In the genomic region with DNA sequence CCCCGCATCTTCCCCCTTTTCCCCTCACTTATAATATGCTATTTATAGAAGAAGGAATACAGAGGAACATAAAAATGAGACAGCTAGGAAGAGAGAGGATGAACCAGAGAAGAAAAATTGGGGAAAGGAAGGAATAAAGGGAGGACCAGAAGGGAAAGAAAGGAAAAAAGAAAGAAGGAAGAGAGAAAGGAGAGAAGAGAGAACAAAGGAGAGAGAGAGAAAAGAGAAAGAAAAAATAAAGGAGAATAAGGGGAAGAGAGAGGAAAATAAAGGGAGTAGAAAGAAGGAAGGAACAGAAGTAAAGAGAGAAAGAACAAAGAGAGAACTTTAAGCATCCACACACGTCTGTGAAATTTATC, we compare ENCODE assay signal across 16 cellular contexts. TPM values are rescaled to one million over a fixed set of nuclear protein-coding genes. Genes with fewer than 3 reads are reported as not detected.
DNase-seq lines count a peak whose midpoint lies in the region; ATAC-seq and TF ChIP-seq lines count a peak whose summit lies in the region.
"Had no signal": no experiment of that assay in that cellular context is flagged by ENCODE, and none has a peak within 500 bp of the region (broad histone marks: within the 10 kb centered on the region; RNA-seq: fewer than 3 reads in every experiment).

No MANE protein-coding gene starts in this region.

- DNase-seq in PC-3, result no peak
- DNase-seq in chondrocyte (ENCODE audit: low spot score), result no peak
- no peak for DNase-seq in neural crest cell (ENCODE audit: low read depth, low spot score)
- no peak for DNase-seq in type B pancreatic cell (ENCODE audit: extremely low spot score, unreplicated experiment)
- DNase-seq in stimulated activated naive CD8-positive, alpha-beta T cell treated with anti-CD3 and anti-CD28 coated beads, Interleukin-15, amount 100 ng/mL, for 72 hours, result no peak
- no peak for DNase-seq in NCI-H146 (lab: John Stamatoyannopoulos, UW)
- no peak for DNase-seq in NCI-H524 (lab: John Stamatoyannopoulos, UW)
- DNase-seq in amygdala (lab: John Stamatoyannopoulos, UW), result no peak
- DNase-seq: AML-193; CD4-positive, CD25-positive, alpha-beta regulatory T cell; DMS53; GF-D8; IMR-90 had no signal

- peak overlapping the region; percentile 4; the same call in 1 of the 2 replicates for H2AFZ ChIP-seq in PC-3 (ENCODE audit: low read length)

- no peaks in the 10 kb centered on the region for H3K79me2 ChIP-seq in PC-3 (ENCODE audit: low read length)

- no peak overlapping the region for H3K9ac ChIP-seq in PC-3 (ENCODE audit: low read length)
- H3K9ac ChIP-seq: BLaER1 had no signal

- H3F3A ChIP-seq in PC-3 (ENCODE audit: low read length, unreplicated experiment), result no peaks in the 10 kb centered on the region

- no TSS peak for BruUV-seq in PC-3 (replicated peaks; lab: Mats Ljungman, UMichigan)

- H3K27me3 Mint-ChIP-seq in chondrocyte (ENCODE audit: low read depth) (no peaks in the 10 kb centered on the region), neural crest cell (ENCODE audit: low read depth) (peaks cover 5% of the 10 kb centered on the region), type B pancreatic cell (no peaks in the 10 kb centered on the region)
- peaks cover 33% of the 10 kb centered on the region for H3K27me3 Mint-ChIP-seq in stimulated activated naive CD8-positive, alpha-beta T cell treated with anti-CD3 and anti-CD28 coated beads, Interleukin-15, amount 100 ng/mL, for 72 hours

- no peaks in the 10 kb centered on the region for H3K9me2 ChIP-seq in PC-3 (replicated peaks; ENCODE audit: low read length)

- no peak overlapping the region for H3K4me3 ChIP-seq in PC-3 (ENCODE audit: low read length)
- H3K4me3 ChIP-seq: A549, BLaER1 had no signal

- H3K27ac Mint-ChIP-seq in chondrocyte (ENCODE audit: unreplicated experiment) (peak overlapping the region; percentile 60), neural crest cell (ENCODE audit: unreplicated experiment) (peak overlapping the region; percentile 91), type B pancreatic cell (peak overlapping the region; percentile 22)
- H3K27ac Mint-ChIP-seq in stimulated activated naive CD8-positive, alpha-beta T cell treated with anti-CD3 and anti-CD28 coated beads, Interleukin-15, amount 100 ng/mL, for 72 hours, result no peak overlapping the region
- H3K27ac Mint-ChIP-seq: CD4-positive, CD25-positive, alpha-beta regulatory T cell had no signal

- peaks cover 14% of the 10 kb centered on the region for H3K4me1 Mint-ChIP-seq in chondrocyte (ENCODE audit: low read depth)
- peaks cover 16% of the 10 kb centered on the region for H3K4me1 Mint-ChIP-seq in neural crest cell
- H3K4me1 Mint-ChIP-seq in type B pancreatic cell (ENCODE audit: unreplicated experiment), result peaks cover 18% of the 10 kb centered on the region
- H3K4me1 Mint-ChIP-seq in stimulated activated naive CD8-positive, alpha-beta T cell treated with anti-CD3 and anti-CD28 coated beads, Interleukin-15, amount 100 ng/mL, for 72 hours, result no peaks in the 10 kb centered on the region
- H3K4me1 Mint-ChIP-seq: CD4-positive, CD25-positive, alpha-beta regulatory T cell had no signal

- no peak overlapping the region for H3K4me2 ChIP-seq in PC-3 (ENCODE audit: low read length)
- H3K4me2 ChIP-seq: A549 had no signal

- intact Hi-C loops in PC-3 (cut with micrococcal nuclease), result no loop called here

- no peaks in the 10 kb centered on the region for H3K9me3 ChIP-seq in PC-3 (ENCODE audit: low read length)
- H3K9me3 ChIP-seq: BLaER1 had no signal

- no peaks in the 10 kb centered on the region for H3K36me3 ChIP-seq in PC-3 (ENCODE audit: low read depth, low read length)
- H3K36me3 ChIP-seq: BLaER1 had no signal

- H3K9me3 Mint-ChIP-seq in chondrocyte (ENCODE audit: low read depth) (no peaks in the 10 kb centered on the region), neural crest cell (no peaks in the 10 kb centered on the region), type B pancreatic cell (no peaks in the 10 kb centered on the region)
- H3K9me3 Mint-ChIP-seq in stimulated activated naive CD8-positive, alpha-beta T cell treated with anti-CD3 and anti-CD28 coated beads, Interleukin-15, amount 100 ng/mL, for 72 hours, result no peaks in the 10 kb centered on the region

- no peaks in the 10 kb centered on the region for H3K27me3 ChIP-seq in PC-3 (ENCODE audit: low read length)
- H3K27me3 ChIP-seq: BLaER1 had no signal

- CTCF ChIA-PET in PC-3 (lab: Charles Lee), result no interaction called here

- no peak overlapping the region for H3K27ac ChIP-seq in PC-3 (ENCODE audit: low read length)
- H3K27ac ChIP-seq: A549, BLaER1 had no signal

- no peak overlapping the region for H3K4me3 Mint-ChIP-seq in chondrocyte (ENCODE audit: unreplicated experiment)
- H3K4me3 Mint-ChIP-seq in neural crest cell, result no peak overlapping the region
- peak overlapping the region; percentile 8 for H3K4me3 Mint-ChIP-seq in type B pancreatic cell
- H3K4me3 Mint-ChIP-seq in stimulated activated naive CD8-positive, alpha-beta T cell treated with anti-CD3 and anti-CD28 coated beads, Interleukin-15, amount 100 ng/mL, for 72 hours, result no peak overlapping the region
- H3K4me3 Mint-ChIP-seq: CD4-positive, CD25-positive, alpha-beta regulatory T cell had no signal

- no peak for ATAC-seq in PC-3
- ATAC-seq in stimulated activated naive CD8-positive, alpha-beta T cell treated with anti-CD3 and anti-CD28 coated beads, Interleukin-15, amount 100 ng/mL, for 72 hours, result no peak
- ATAC-seq: A549, HCT116 had no signal

- H4K20me1 ChIP-seq in PC-3 (ENCODE audit: low read length), result no peaks in the 10 kb centered on the region
- H4K20me1 ChIP-seq: BLaER1 had no signal

- peaks cover 14% of the 10 kb centered on the region for H3K4me1 ChIP-seq in PC-3 (ENCODE audit: insufficient read depth, low read length)
- H3K4me1 ChIP-seq: A549 had no signal

- POLR2A ChIA-PET in PC-3 (lab: Charles Lee; ENCODE audit: unreplicated experiment), result no interaction called here

- H3K36me3 Mint-ChIP-seq in chondrocyte (ENCODE audit: low read depth) (no peaks in the 10 kb centered on the region), neural crest cell (ENCODE audit: low read depth) (no peaks in the 10 kb centered on the region), type B pancreatic cell (no peaks in the 10 kb centered on the region)
- H3K36me3 Mint-ChIP-seq: CD4-positive, CD25-positive, alpha-beta regulatory T cell had no signal

- TF ChIP-seq CTCF in PC-3 (conservative IDR thresholded peaks at IDR 0.05; ENCODE audit: low read depth, low read length), result no peak
- no peak for TF ChIP-seq CTCF in chondrocyte (IDR thresholded peaks at IDR 0.05)
- no peak for TF ChIP-seq CTCF in neural crest cell (conservative IDR thresholded peaks at IDR 0.05)
- TF ChIP-seq CTCF in type B pancreatic cell (conservative IDR thresholded peaks at IDR 0.05), result no peak

RNA-seq across cellular contexts. Expression of a gene that starts 11.2 kb away (rescaled TPM):
- total RNA-seq in PC-3 (2014; rRNA removed) (15.5 and 17.2 TPM in 2 replicates), chondrocyte (20.5 to 32.0 TPM (median 20.7 TPM) in 3 replicates), neural crest cell (27.2 TPM in 2 replicates), type B pancreatic cell (ENCODE audit: low replicate concordance) (42.9 and 48.4 TPM in 2 replicates)

Comparison
In these comparisons a context has a peak if more than half of its experiments do, and no peak if none do; other contexts are left out.
1. H3K27ac Mint-ChIP-seq: peak in chondrocyte (single experiment), neural crest cell (single experiment) and type B pancreatic cell (single experiment); none in stimulated activated naive CD8-positive, alpha-beta T cell treated with anti-CD3 and anti-CD28 coated beads, Interleukin-15, amount 100 ng/mL, for 72 hours (0 of 2).